In the genomic region with DNA sequence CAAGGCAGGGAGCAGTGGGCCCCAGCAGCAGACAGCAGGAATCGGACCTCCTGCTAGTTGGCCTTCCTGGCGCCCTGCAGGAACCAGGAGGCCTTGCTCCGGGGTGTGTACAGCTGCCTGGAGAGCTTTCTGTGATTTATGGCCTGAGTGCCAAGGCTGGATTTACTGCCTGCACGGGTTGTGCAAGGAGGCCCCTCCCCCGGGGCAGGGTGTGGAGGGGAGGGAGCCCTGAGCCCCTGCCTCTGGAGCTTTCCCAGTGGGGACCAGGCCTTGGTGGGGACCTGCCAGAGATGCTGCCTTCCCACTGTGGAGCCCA, we compare ENCODE assay signal across 1 cellular context.
A peak's percentile ranks its signal among the peaks of the same experiment; 100 is the strongest.
TF ChIP-seq lines count a peak whose summit lies in the region.

No MANE protein-coding gene starts in this region.

TF ChIP-seq in HEK293, 187 proteins besides CTCF, POLR2A, EP300 and RAD21 (continued from another document):
- TF ChIP-seq MEIS1 (CRISPR knock-in tag; IDR thresholded peaks at IDR 0.05; ENCODE audit: borderline replicate concordance) (peak; percentile 88), FEZF1 (tag by site-specific recombination; IDR thresholded peaks at IDR 0.05) (peak; percentile 52; the same call in 1 of the 2 replicates), ZNF558 (tag by site-specific recombination; IDR thresholded peaks at IDR 0.05) (no peak), ZBTB7A (tag by site-specific recombination; IDR thresholded peaks at IDR 0.05; ENCODE audit: low read depth) (no peak), ZIC2 (tag by site-specific recombination; IDR thresholded peaks at IDR 0.05) (peak; percentile 99), KLF10 (tag by site-specific recombination; IDR thresholded peaks at IDR 0.05) (0 out of 2 replicates have a peak, but pooled peaks have one; percentile 43), SP2 (tag by site-specific recombination; IDR thresholded peaks at IDR 0.05) (peak; percentile 50), ZNF24 (tag by site-specific recombination; IDR thresholded peaks at IDR 0.05) (no peak), ZNF341 (tag by site-specific recombination; IDR thresholded peaks at IDR 0.05; ENCODE audit: low read depth) (0 out of 2 replicates have a peak, but pooled peaks have one; percentile 12), ZNF37A (tag by site-specific recombination; IDR thresholded peaks at IDR 0.05) (no peak), OSR2 (tag by site-specific recombination; IDR thresholded peaks at IDR 0.05) (peak; percentile 27; the same call in 1 of the 2 replicates), ZNF302 (tag by site-specific recombination; IDR thresholded peaks at IDR 0.05; ENCODE audit: low read depth) (no peak), ZBTB1 (tag by site-specific recombination; IDR thresholded peaks at IDR 0.05) (no peak), ZNF600 (tag by site-specific recombination; IDR thresholded peaks at IDR 0.05) (0 out of 2 replicates have a peak, but pooled peaks have one; percentile 12), ZNF555 (tag by site-specific recombination; conservative IDR thresholded peaks at IDR 0.05) (no peak), HOXC10 (CRISPR knock-in tag; IDR thresholded peaks at IDR 0.05) (0 out of 2 replicates have a peak, but pooled peaks have one; percentile 81), ZNF335 (tag by site-specific recombination; conservative IDR thresholded peaks at IDR 0.05) (no peak), GLI4 (tag by site-specific recombination; IDR thresholded peaks at IDR 0.05) (no peak), ZNF561 (tag by site-specific recombination; IDR thresholded peaks at IDR 0.05; ENCODE audit: borderline replicate concordance) (peak; percentile 25; the same call in 1 of the 2 replicates)
- TF ChIP-seq, protein P1, sequence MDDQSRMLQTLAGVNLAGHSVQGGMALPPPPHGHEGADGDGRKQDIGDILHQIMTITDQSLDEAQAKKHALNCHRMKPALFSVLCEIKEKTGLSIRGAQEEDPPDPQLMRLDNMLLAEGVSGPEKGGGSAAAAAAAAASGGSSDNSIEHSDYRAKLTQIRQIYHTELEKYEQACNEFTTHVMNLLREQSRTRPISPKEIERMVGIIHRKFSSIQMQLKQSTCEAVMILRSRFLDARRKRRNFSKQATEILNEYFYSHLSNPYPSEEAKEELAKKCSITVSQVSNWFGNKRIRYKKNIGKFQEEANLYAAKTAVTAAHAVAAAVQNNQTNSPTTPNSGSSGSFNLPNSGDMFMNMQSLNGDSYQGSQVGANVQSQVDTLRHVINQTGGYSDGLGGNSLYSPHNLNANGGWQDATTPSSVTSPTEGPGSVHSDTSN (CRISPR knock-in tag; IDR thresholded peaks at IDR 0.05) = peak; percentile 58; the same call in 1 of the 2 replicates
- TF ChIP-seq, protein P2, sequence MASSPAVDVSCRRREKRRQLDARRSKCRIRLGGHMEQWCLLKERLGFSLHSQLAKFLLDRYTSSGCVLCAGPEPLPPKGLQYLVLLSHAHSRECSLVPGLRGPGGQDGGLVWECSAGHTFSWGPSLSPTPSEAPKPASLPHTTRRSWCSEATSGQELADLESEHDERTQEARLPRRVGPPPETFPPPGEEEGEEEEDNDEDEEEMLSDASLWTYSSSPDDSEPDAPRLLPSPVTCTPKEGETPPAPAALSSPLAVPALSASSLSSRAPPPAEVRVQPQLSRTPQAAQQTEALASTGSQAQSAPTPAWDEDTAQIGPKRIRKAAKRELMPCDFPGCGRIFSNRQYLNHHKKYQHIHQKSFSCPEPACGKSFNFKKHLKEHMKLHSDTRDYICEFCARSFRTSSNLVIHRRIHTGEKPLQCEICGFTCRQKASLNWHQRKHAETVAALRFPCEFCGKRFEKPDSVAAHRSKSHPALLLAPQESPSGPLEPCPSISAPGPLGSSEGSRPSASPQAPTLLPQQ (tag by site-specific recombination; IDR thresholded peaks at IDR 0.05) = peak; percentile 91
- TF ChIP-seq, protein P3, sequence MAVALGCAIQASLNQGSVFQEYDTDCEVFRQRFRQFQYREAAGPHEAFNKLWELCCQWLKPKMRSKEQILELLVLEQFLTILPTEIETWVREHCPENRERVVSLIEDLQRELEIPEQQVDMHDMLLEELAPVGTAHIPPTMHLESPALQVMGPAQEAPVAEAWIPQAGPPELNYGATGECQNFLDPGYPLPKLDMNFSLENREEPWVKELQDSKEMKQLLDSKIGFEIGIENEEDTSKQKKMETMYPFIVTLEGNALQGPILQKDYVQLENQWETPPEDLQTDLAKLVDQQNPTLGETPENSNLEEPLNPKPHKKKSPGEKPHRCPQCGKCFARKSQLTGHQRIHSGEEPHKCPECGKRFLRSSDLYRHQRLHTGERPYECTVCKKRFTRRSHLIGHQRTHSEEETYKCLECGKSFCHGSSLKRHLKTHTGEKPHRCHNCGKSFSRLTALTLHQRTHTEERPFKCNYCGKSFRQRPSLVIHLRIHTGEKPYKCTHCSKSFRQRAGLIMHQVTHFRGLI (tag by site-specific recombination; IDR thresholded peaks at IDR 0.05) = no peak
